30 cellular contexts compared by ENCODE assay signal in the genomic region with DNA sequence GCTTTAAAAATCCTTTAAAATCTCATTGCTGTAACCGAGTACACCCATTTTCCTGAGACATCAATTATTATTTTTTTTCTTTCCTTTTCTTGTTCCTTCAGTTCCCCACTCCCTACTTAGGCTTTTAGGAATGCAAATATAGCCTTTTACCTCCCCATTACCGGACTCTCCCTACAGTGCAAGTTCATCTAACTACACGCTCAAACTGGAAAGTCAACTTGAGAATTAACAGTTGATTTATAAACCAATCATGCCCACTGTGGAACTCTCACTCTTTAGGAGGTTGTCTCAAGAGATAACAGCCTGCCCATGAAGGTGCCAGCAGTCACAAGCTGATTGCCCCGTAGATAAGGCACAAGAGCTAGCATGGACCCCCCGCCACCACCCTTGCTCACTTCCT. TPM values are rescaled to one million over a fixed set of nuclear protein-coding genes. Genes with fewer than 3 reads are reported as not detected.
"Had no signal": no experiment of that assay in that cellular context is flagged by ENCODE, and none has a peak within 500 bp of the region (broad histone marks: within the 10 kb centered on the region; RNA-seq: fewer than 3 reads in every experiment).

No MANE protein-coding gene starts in this region.

- H3K27ac Mint-ChIP-seq: memory B cell; mesothelial cell of epicardium; natural killer cell treated with Interleukin-12 subunit alpha and Interleukin-12 subunit beta and Interleukin-15 and Interleukin-18, amount 100 ng/mL, for 72 hours; neural progenitor cell; stimulated activated memory B cell treated with anti-CD40 and anti-IgM and Interleukin-4, amounts not matched to agents 10 μg/mL and 1 μg/mL and 100 μg/mL, for 72 hours; stimulated activated naive CD8-positive, alpha-beta T cell treated with anti-CD3 and anti-CD28 coated beads, Interleukin-15, Interleukin-2, amounts not matched to agents 100 ng/mL and 50 ng/mL, for 24 hours had no signal

- H3K4me3 ChIP-seq: dorsolateral prefrontal cortex, gastrocnemius medialis, heart right ventricle, left ventricle myocardium inferior, lower lobe of right lung, neural progenitor cell, spleen, tibial artery, upper lobe of right lung had no signal

- H3K9ac ChIP-seq: neural progenitor cell, parathyroid adenoma had no signal

- H3K9me3 Mint-ChIP-seq: natural killer cell treated with Interleukin-12 subunit alpha and Interleukin-12 subunit beta and Interleukin-15 and Interleukin-18, amount 100 ng/mL, for 72 hours had no signal

- H3K79me2 ChIP-seq: parathyroid adenoma had no signal

- H2AFZ ChIP-seq: parathyroid adenoma had no signal

- H3K36me3 ChIP-seq: gastrocnemius medialis, heart right ventricle, left ventricle myocardium inferior, lower lobe of right lung, neural progenitor cell, spleen, tibial artery, upper lobe of right lung had no signal

- ATAC-seq: esophagus mucosa; gastrocnemius medialis; heart right ventricle; left cardiac atrium; lower lobe of right lung; natural killer cell treated with Interleukin-12 subunit alpha and Interleukin-12 subunit beta and Interleukin-15 and Interleukin-18, amount 100 ng/mL, for 72 hours; sciatic nerve; stimulated activated memory B cell treated with anti-CD40 and anti-IgM and Interleukin-4, amounts not matched to agents 10 μg/mL and 1 μg/mL and 100 μg/mL, for 72 hours; upper lobe of right lung had no signal

- H3K4me3 Mint-ChIP-seq: memory B cell; mesothelial cell of epicardium; natural killer cell treated with Interleukin-12 subunit alpha and Interleukin-12 subunit beta and Interleukin-15 and Interleukin-18, amount 100 ng/mL, for 72 hours; neural progenitor cell; stimulated activated memory B cell treated with anti-CD40 and anti-IgM and Interleukin-4, amounts not matched to agents 10 μg/mL and 1 μg/mL and 100 μg/mL, for 72 hours; stimulated activated naive CD8-positive, alpha-beta T cell treated with anti-CD3 and anti-CD28 coated beads, Interleukin-15, Interleukin-2, amounts not matched to agents 100 ng/mL and 50 ng/mL, for 24 hours had no signal

- FAIRE-seq: endometrium had no signal

- H3K27me3 ChIP-seq: gastrocnemius medialis, neural progenitor cell, upper lobe of right lung had no signal

- H3K27ac ChIP-seq: dorsolateral prefrontal cortex, gastrocnemius medialis, heart right ventricle, left ventricle myocardium inferior, lower lobe of right lung, neural progenitor cell, parathyroid adenoma, spleen, tibial artery, upper lobe of right lung had no signal

- H3K9me3 ChIP-seq: gastrocnemius medialis, heart right ventricle, left ventricle myocardium inferior, lower lobe of right lung, spleen, tibial artery, upper lobe of right lung had no signal

- H3K36me3 Mint-ChIP-seq: memory B cell; mesothelial cell of epicardium; natural killer cell treated with Interleukin-12 subunit alpha and Interleukin-12 subunit beta and Interleukin-15 and Interleukin-18, amount 100 ng/mL, for 72 hours; neural progenitor cell; stimulated activated memory B cell treated with anti-CD40 and anti-IgM and Interleukin-4, amounts not matched to agents 10 μg/mL and 1 μg/mL and 100 μg/mL, for 72 hours had no signal

- DNase-seq: cortex of kidney; dorsolateral prefrontal cortex; effector memory CD4-positive, alpha-beta T cell; gastrocnemius medialis; heart right ventricle; kidney; left cardiac atrium; left ventricle myocardium inferior; lower lobe of right lung; nucleus accumbens; spleen; stimulated activated CD4-positive, alpha-beta T cell treated with anti-CD3 and anti-CD28 coated beads, Interleukin-15, amount 100 ng/mL, for 24 hours; stimulated activated CD4-positive, alpha-beta T cell treated with anti-CD3 and anti-CD28 coated beads, Interleukin-1b, Interleukin-23, amount 100 ng/mL, for 48 hours; stimulated activated CD4-positive, alpha-beta T cell treated with anti-CD3 and anti-CD28 coated beads, Interleukin-4, amount 100 ng/mL, for 24 hours; tibial artery; upper lobe of right lung had no signal

- H3K4me1 ChIP-seq: gastrocnemius medialis, heart right ventricle, left ventricle myocardium inferior, lower lobe of right lung, parathyroid adenoma, spleen, tibial artery, upper lobe of right lung had no signal

- H3K4me1 Mint-ChIP-seq: memory B cell; mesothelial cell of epicardium; neural progenitor cell; stimulated activated memory B cell treated with anti-CD40 and anti-IgM and Interleukin-4, amounts not matched to agents 10 μg/mL and 1 μg/mL and 100 μg/mL, for 72 hours had no signal

RNA-seq across cellular contexts. Expression of a gene that starts 35.1 kb away (rescaled TPM):
- total RNA-seq: fibroblast of lung, left cardiac atrium, left ventricle myocardium inferior had no signal

RNA-seq across cellular contexts. Expression of a gene that starts 36.7 kb away (rescaled TPM):
- total RNA-seq: dorsolateral prefrontal cortex; esophagus mucosa; fibroblast of lung; gastrocnemius medialis; heart right ventricle; kidney; left ventricle myocardium inferior; mesothelial cell of epicardium; natural killer cell treated with Interleukin-12 subunit alpha and Interleukin-12 subunit beta and Interleukin-15 and Interleukin-18, amount 100 ng/mL, for 72 hours; pulmonary artery endothelial cell; skeletal muscle tissue; spleen; temporal lobe had no signal
- polyA plus RNA-seq: fibroblast of lung, heart right ventricle, spleen had no signal
